In genomic region chr4:73822812-73823480, GRCh38 we compare ENCODE assay signal across 1 cellular context.
TF ChIP-seq lines count a peak whose summit lies in the region.

No MANE protein-coding gene starts in this region.

TF ChIP-seq in HepG2, 621 proteins besides CTCF, POLR2A, EP300 and RAD21:
- peak in 1 of 2 experiments; percentile 70; a peak in 2 of 4 replicates for TF ChIP-seq MAFK (conservative IDR thresholded peaks at IDR 0.05 in 1 of 2, IDR thresholded peaks at IDR 0.05 in 1 of 2; ENCODE audit: low read length in 2 of 2)
- no peak for TF ChIP-seq GPN1 (CRISPR knock-in tag; IDR thresholded peaks at IDR 0.05; ENCODE audit: borderline replicate concordance)
- TF ChIP-seq ZBTB25 (CRISPR knock-in tag; IDR thresholded peaks at IDR 0.05): no peak
- TF ChIP-seq ARID4A (CRISPR knock-in tag; IDR thresholded peaks at IDR 0.05; ENCODE audit: borderline replicate concordance): no peak
- no peak for TF ChIP-seq ZNF841 (CRISPR knock-in tag; IDR thresholded peaks at IDR 0.05; ENCODE audit: borderline replicate concordance)
- TF ChIP-seq MAFF (IDR thresholded peaks at IDR 0.05; ENCODE audit: low read depth, low read length): peak; percentile 53; the same call in 1 of the 2 replicates
- no peak for TF ChIP-seq DRAP1 (CRISPR knock-in tag; IDR thresholded peaks at IDR 0.05)
